In genomic region chr1:7595338-7595737, GRCh38 we compare ENCODE assay signal across 1 cellular context.
TF ChIP-seq lines count a peak whose summit lies in the region.

No MANE protein-coding gene starts in this region.

TF ChIP-seq in liver, 16 proteins besides CTCF, POLR2A, EP300 and RAD21:
- TF ChIP-seq REST (IDR thresholded peaks at IDR 0.05), result peak; percentile 83
- TF ChIP-seq GABPA (IDR thresholded peaks at IDR 0.05 in 1 of 2, conservative IDR thresholded peaks at IDR 0.05 in 1 of 2), result no peak
- no peak for TF ChIP-seq FOXA1 (IDR thresholded peaks at IDR 0.05)
